Comparison of ENCODE assay signal across 1 cellular context in genomic region chr16:74743668-74744299, GRCh38.
TF ChIP-seq lines count a peak whose summit lies in the region.

No MANE protein-coding gene starts in this region.

TF ChIP-seq in GM23338, 12 proteins besides CTCF, POLR2A, EP300 and RAD21 (continued from another document):
- TF ChIP-seq ZNF462 (CRISPR knock-in tag; IDR thresholded peaks at IDR 0.05) (no peak), POLR2AphosphoS5 (IDR thresholded peaks at IDR 0.05; ENCODE audit: low read depth) (no peak), EZH2phosphoT487 (IDR thresholded peaks at IDR 0.05; ENCODE audit: unreplicated experiment) (no peak), ETS1 (IDR thresholded peaks at IDR 0.05) (no peak), JUNB (IDR thresholded peaks at IDR 0.05; ENCODE audit: unreplicated experiment) (no peak), REST (IDR thresholded peaks at IDR 0.05; ENCODE audit: unreplicated experiment) (no peak), CREB1 (CRISPR knock-in tag; IDR thresholded peaks at IDR 0.05; ENCODE audit: low read depth) (no peak)
TF ChIP-seq in GM23338: peak in this region for 0.
